Comparison of ENCODE assay signal across 8 cellular contexts in genomic region chr19:15332311-15332996, GRCh38. TPM values are rescaled to one million over a fixed set of nuclear protein-coding genes. Genes with fewer than 3 reads are reported as not detected.
DNase-seq lines count a peak whose midpoint lies in the region; ATAC-seq and TF ChIP-seq lines count a peak whose summit lies in the region.

TSS of gene BRD4 (minus strand) at chr19:15332539. CDS start at chr19:15273099, 59,440 bp downstream.

- H3K27ac Mint-ChIP-seq in naive thymus-derived CD8-positive, alpha-beta T cell = peak within 1 kb of the TSS; percentile 93 to 97 (median 94)

- H3K9me3 Mint-ChIP-seq in naive thymus-derived CD8-positive, alpha-beta T cell = no peaks in the 10 kb centered on the region

- no peak for TF ChIP-seq CTCF in AG04449 (IDR thresholded peaks at IDR 0.05; ENCODE audit: insufficient read depth, low read length, missing control alignments)

- POLR2A ChIA-PET in AG04449 (lab: Yijun Ruan, JAX) = interaction anchor here (0.7 to 1.6 kb wide), 4 partner anchors 32 to 81 kb away, joined by 3 read pairs; no protein-coding TSS in a partner anchor
- POLR2A ChIA-PET in naive thymus-derived CD8-positive, alpha-beta T cell (lab: Charles Lee) = interaction anchor here (0.7 to 3.6 kb wide), 16 partner anchors 8 to 1034 kb away, joined by 3 to 36 read pairs (median 3); partner anchors contain the start of genes AKAP8, AKAP8L and RASAL3

- peak within 1 kb of the TSS; percentile 91 to 98 (median 94) for H3K4me3 Mint-ChIP-seq in naive thymus-derived CD8-positive, alpha-beta T cell

- peak; percentile 41 for ATAC-seq in GM18868 (IDR thresholded peaks at IDR 0.05; ENCODE audit: unreplicated experiment)
- peak; percentile 40 for ATAC-seq in HG03439 (IDR thresholded peaks at IDR 0.05; ENCODE audit: unreplicated experiment)
- ATAC-seq in naive thymus-derived CD8-positive, alpha-beta T cell = peak; percentile 60 to 65

- H3K4me1 Mint-ChIP-seq in naive thymus-derived CD8-positive, alpha-beta T cell = peaks cover 24 to 57% (median 49%) of the 10 kb centered on the region in 4 donors

- H3K4me3 ChIP-seq in AG04449 (ENCODE audit: low read depth, low read length) = peak within 1 kb of the TSS; percentile 92

- H3K27me3 Mint-ChIP-seq in naive thymus-derived CD8-positive, alpha-beta T cell = no peaks in the 10 kb centered on the region

- CTCF ChIA-PET in AG04449 (lab: Yijun Ruan, JAX) = interaction anchor here (1.6 kb wide), 1 partner anchor 240 kb away, joined by 4 read pairs; no protein-coding TSS in a partner anchor

- DNase-seq in AG04449 (ENCODE audit: low read depth, low spot score) (no peak), activated T-helper 1 cell treated with Interleukin-2 at 50 U/mL for 16 hours (ENCODE audit: low read depth) (peak; percentile 72), fibroblast of gingiva (ENCODE audit: low read depth) (peak; percentile 44)
- DNase-seq in naive thymus-derived CD8-positive, alpha-beta T cell = peak; percentile 61 to 84 (median 80)
- DNase-seq in stimulated activated naive CD4-positive, alpha-beta T cell (lab: John Stamatoyannopoulos, UW) = peak; percentile 61 to 82 (median 68)

- peaks cover 0 to 4% (median 0%) of the 10 kb centered on the region in 3 donors for H3K36me3 Mint-ChIP-seq in naive thymus-derived CD8-positive, alpha-beta T cell

TF ChIP-seq in PFSK-1, 5 proteins besides CTCF, POLR2A, EP300 and RAD21:
- TF ChIP-seq FOXP2 (optimal IDR thresholded peaks at IDR 0.05; ENCODE audit: borderline replicate concordance, extremely low read depth, extremely low read length, insufficient read depth) (peak; percentile 65), POLR2AphosphoS5 (IDR thresholded peaks at IDR 0.05; ENCODE audit: low read depth, low read length) (peak; percentile 63; the same call in 1 of the 2 replicates), TAF1 (IDR thresholded peaks at IDR 0.05; ENCODE audit: borderline replicate concordance, insufficient read depth, low read length) (peak; percentile 79; the same call in 1 of the 2 replicates), REST (IDR thresholded peaks at IDR 0.05; ENCODE audit: insufficient read depth in 1 of 2, low read depth in 2 of 2, low read length in 2 of 2) (no peak)

RNA-seq across cellular contexts. Expression of gene BRD4, which starts in this region (rescaled TPM):
- 89.5 TPM for polyA plus RNA-seq in PFSK-1 (2012; ENCODE audit: insufficient read length, low read depth)
- 100 to 1,000 TPM; 172 to 180 TPM for total RNA-seq in naive thymus-derived CD8-positive, alpha-beta T cell
- polyA plus RNA-seq in naive thymus-derived CD8-positive, alpha-beta T cell = 10 to 100 TPM; 10.6 to 37.2 (median 11.5) TPM
